ENCODE assay signal across 1 cellular context in genomic region chr17:35568561-35568960, GRCh38.
TF ChIP-seq lines count a peak whose summit lies in the region.

No MANE protein-coding gene starts in this region.

TF ChIP-seq in HepG2, 621 proteins besides CTCF, POLR2A, EP300 and RAD21:
- 0 out of 2 replicates have a peak, but pooled peaks have one; percentile 0 for TF ChIP-seq MYPOP (CRISPR knock-in tag; IDR thresholded peaks at IDR 0.05)
- TF ChIP-seq CEBPB (IDR thresholded peaks at IDR 0.05; ENCODE audit: borderline replicate concordance, low read depth, low read length) = 0 out of 2 replicates have a peak, but pooled peaks have one; percentile 6
- TF ChIP-seq MYC (CRISPR knock-in tag; IDR thresholded peaks at IDR 0.05; ENCODE audit: borderline replicate concordance) = no peak
- TF ChIP-seq TFDP1 (CRISPR knock-in tag; IDR thresholded peaks at IDR 0.05; ENCODE audit: borderline replicate concordance) = 0 out of 2 replicates have a peak, but pooled peaks have one; percentile 25
- TF ChIP-seq ZNF605 (CRISPR knock-in tag; IDR thresholded peaks at IDR 0.05) = no peak
- peak; percentile 29 for TF ChIP-seq SAP130 (CRISPR knock-in tag; IDR thresholded peaks at IDR 0.05; ENCODE audit: low read depth)
- no peak for TF ChIP-seq NRL (CRISPR knock-in tag; IDR thresholded peaks at IDR 0.05; ENCODE audit: borderline replicate concordance)
- TF ChIP-seq MIER3 (CRISPR knock-in tag; IDR thresholded peaks at IDR 0.05; ENCODE audit: borderline replicate concordance) = no peak
- TF ChIP-seq CEBPG (CRISPR knock-in tag; IDR thresholded peaks at IDR 0.05) = peak; percentile 24; the same call in 1 of the 2 replicates
- no peak for TF ChIP-seq ZNF207 (IDR thresholded peaks at IDR 0.05; ENCODE audit: borderline replicate concordance)
- no peak for TF ChIP-seq CBX5 (CRISPR knock-in tag; IDR thresholded peaks at IDR 0.05; ENCODE audit: borderline replicate concordance)
- no peak for TF ChIP-seq ZNF7 (CRISPR knock-in tag; IDR thresholded peaks at IDR 0.05)
- peak; percentile 66; the same call in 2 of the 3 replicates for TF ChIP-seq MXI1 (IDR thresholded peaks at IDR 0.05; ENCODE audit: borderline replicate concordance, low read depth, low read length)
